ENCODE assay signal across 15 cellular contexts in genomic region chr11:125918140-125918840, GRCh38. TPM values are rescaled to one million over a fixed set of nuclear protein-coding genes. Genes with fewer than 3 reads are reported as not detected.
"Had no signal": no experiment of that assay in that cellular context is flagged by ENCODE, and none has a peak within 500 bp of the region (broad histone marks: within the 10 kb centered on the region; RNA-seq: fewer than 3 reads in every experiment).

No MANE protein-coding gene starts in this region.

- H3K36me3 ChIP-seq: tibial artery, vagina had no signal

- H3K4me1 ChIP-seq: body of pancreas, tibial artery, vagina had no signal

- H2AFZ ChIP-seq: hepatocyte had no signal

- H3K4me3 ChIP-seq: body of pancreas, hepatocyte, tibial artery, vagina had no signal

- H3K4me1 Mint-ChIP-seq: activated naive CD4-positive, alpha-beta T cell treated with anti-CD3 and anti-CD28 coated beads, Interleukin-2, amount 50 U/mL, for 24 hours had no signal

- H3K27ac ChIP-seq: body of pancreas, hepatocyte, tibial artery, vagina had no signal

- H3K9me3 ChIP-seq: body of pancreas, tibial artery, vagina had no signal

- H3K9me3 Mint-ChIP-seq: activated naive CD4-positive, alpha-beta T cell treated with anti-CD3 and anti-CD28 coated beads, Interleukin-2, amount 50 U/mL, for 24 hours; activated T-cell treated with anti-CD3 and anti-CD28 coated beads, Interleukin-2, amount 50 U/mL, for 24 hours; stimulated activated memory B cell treated with anti-CD40 and anti-IgM and Interleukin-4, amounts not matched to agents 10 μg/mL and 1 μg/mL and 100 μg/mL, for 72 hours had no signal

- H3K27me3 ChIP-seq: vagina had no signal

- H3K79me2 ChIP-seq: hepatocyte had no signal

- DNase-seq: activated effector memory CD4-positive, alpha-beta T cell treated with Interleukin-2 at 50 U/mL for 16 hours; activated T-cell treated with anti-CD3 and anti-CD28 coated beads, Interleukin-2, amount 50 U/mL, for 24 hours; body of pancreas; central memory CD4-positive, alpha-beta T cell; cortex of kidney; effector CD8-positive, alpha-beta T cell; right cardiac atrium; tibial artery had no signal

- H3K4me2 ChIP-seq: hepatocyte had no signal

- H3K27ac Mint-ChIP-seq: activated naive CD4-positive, alpha-beta T cell treated with anti-CD3 and anti-CD28 coated beads, Interleukin-2, amount 50 U/mL, for 24 hours; activated T-cell treated with anti-CD3 and anti-CD28 coated beads, Interleukin-2, amount 50 U/mL, for 24 hours; progenitor cell of endocrine pancreas; stimulated activated memory B cell treated with anti-CD40 and anti-IgM and Interleukin-4, amounts not matched to agents 10 μg/mL and 1 μg/mL and 100 μg/mL, for 72 hours had no signal

- H3K4me3 Mint-ChIP-seq: activated naive CD4-positive, alpha-beta T cell treated with anti-CD3 and anti-CD28 coated beads, Interleukin-2, amount 50 U/mL, for 24 hours; activated T-cell treated with anti-CD3 and anti-CD28 coated beads, Interleukin-2, amount 50 U/mL, for 24 hours; stimulated activated memory B cell treated with anti-CD40 and anti-IgM and Interleukin-4, amounts not matched to agents 10 μg/mL and 1 μg/mL and 100 μg/mL, for 72 hours had no signal

- H3K36me3 Mint-ChIP-seq: activated naive CD4-positive, alpha-beta T cell treated with anti-CD3 and anti-CD28 coated beads, Interleukin-2, amount 50 U/mL, for 24 hours; stimulated activated memory B cell treated with anti-CD40 and anti-IgM and Interleukin-4, amounts not matched to agents 10 μg/mL and 1 μg/mL and 100 μg/mL, for 72 hours had no signal

RNA-seq across cellular contexts. Expression of gene DDX25, which starts 14.0 kb away (rescaled TPM):
- total RNA-seq: right cardiac atrium, vagina had no signal

RNA-seq across cellular contexts. Expression of gene VSIG10L2, which starts 27.6 kb away (rescaled TPM):
- total RNA-seq: body of pancreas, hepatocyte, kidney epithelial cell, liver, progenitor cell of endocrine pancreas had no signal
- polyA plus RNA-seq: hepatocyte, liver had no signal
